8 cellular contexts compared by ENCODE assay signal in the genomic region with DNA sequence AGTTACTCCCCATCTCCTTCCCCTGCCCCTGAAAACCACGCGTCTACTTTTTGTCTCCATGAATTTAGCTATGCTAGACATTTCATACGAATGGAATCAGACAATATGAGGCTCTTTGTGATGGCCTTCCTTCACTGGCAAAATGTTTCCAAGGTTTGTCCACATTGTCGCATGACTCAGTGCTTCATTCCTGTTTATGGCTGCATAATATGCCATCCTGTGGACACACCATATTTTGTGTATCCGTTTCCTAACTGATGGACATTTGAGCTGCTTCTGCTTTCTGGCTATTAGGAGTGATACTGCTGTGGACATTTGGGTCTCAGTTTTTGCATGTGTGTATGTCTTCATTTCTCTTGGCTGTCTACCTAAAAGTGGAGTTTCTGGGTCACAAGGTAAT.
"Had no signal": no experiment of that assay in that cellular context is flagged by ENCODE, and none has a peak within 500 bp of the region (broad histone marks: within the 10 kb centered on the region; RNA-seq: fewer than 3 reads in every experiment).

No MANE protein-coding gene starts in this region.

- ATAC-seq: GM12878 had no signal

- DNase-seq: GDM1, GF-D8 had no signal

- FAIRE-seq: G401.6, GM12878, GM12891, GM12892, GM18507, GM19239 had no signal

- H3K4me3 ChIP-seq: GM12878 had no signal
